Comparison of ENCODE assay signal across 9 cellular contexts in genomic region chr12:77060136-77060882, GRCh38. TPM values are rescaled to one million over a fixed set of nuclear protein-coding genes. Genes with fewer than 3 reads are reported as not detected.
DNase-seq lines count a peak whose midpoint lies in the region; ATAC-seq and TF ChIP-seq lines count a peak whose summit lies in the region.
"Had no signal": no experiment of that assay in that cellular context is flagged by ENCODE, and none has a peak within 500 bp of the region (broad histone marks: within the 10 kb centered on the region; RNA-seq: fewer than 3 reads in every experiment).

No MANE protein-coding gene starts in this region.

- DNase-seq in GM06990 (ENCODE audit: extremely low read depth, insufficient read length) = peak; percentile 45
- peak; percentile 92 for DNase-seq in SIG-M5 treated with dmso at 0.1 percent for 504 hours (lab: John Stamatoyannopoulos, UW; ENCODE audit: unreplicated experiment)
- no peak for DNase-seq in NCI-H82 (lab: John Stamatoyannopoulos, UW)
- DNase-seq in G401 (ENCODE audit: low spot score) = no peak
- DNase-seq in kidney glomerular epithelial cell (lab: John Stamatoyannopoulos, UW) = no peak
- DNase-seq in foreskin fibroblast = no peak
- DNase-seq: NCI-H1436 had no signal

- peaks cover 9% of the 10 kb centered on the region for H3K36me3 ChIP-seq in GM06990 (ENCODE audit: control insufficient read depth, insufficient read depth, low read length)

- no peaks in the 10 kb centered on the region for H3K27me3 ChIP-seq in GM06990 (replicated peaks; ENCODE audit: control insufficient read depth, insufficient read depth, low read length)

- in situ Hi-C loops in G401 (cut with HindIII; ENCODE audit: low sequenced_read_pairs) = no loop called here

- H3K4me3 ChIP-seq in GM06990 (replicated peaks; ENCODE audit: low read depth, low read length) = peak overlapping the region; percentile 54
- no peak overlapping the region for H3K4me3 ChIP-seq in foreskin fibroblast (ENCODE audit: low read depth in 1 of 2, low read length in 2 of 2)

- ATAC-seq in GM19463 (IDR thresholded peaks at IDR 0.05; ENCODE audit: unreplicated experiment) (peak; percentile 68), HG03108 (IDR thresholded peaks at IDR 0.05; ENCODE audit: unreplicated experiment) (peak; percentile 68)

- TF ChIP-seq CTCF in GM06990 (IDR thresholded peaks at IDR 0.05; ENCODE audit: insufficient read depth, low read length, poor library complexity, severe bottlenecking) (no peak), foreskin fibroblast (IDR thresholded peaks at IDR 0.05; ENCODE audit: low read depth, low read length) (no peak)

RNA-seq across cellular contexts. Expression of gene E2F7, which starts 5.1 kb away (rescaled TPM):
- total RNA-seq in G401 (2014; rRNA removed; shearing (Covaris generic)) = 2.7 and 5.7 TPM in 2 replicates

Comparison
In these comparisons a context has a peak if more than half of its experiments do, and no peak if none do; other contexts are left out.
1. DNase-seq: peak in GM06990 (single experiment) and SIG-M5 treated with dmso at 0.1 percent for 504 hours (single experiment); none in NCI-H82 (single experiment), G401 (single experiment), kidney glomerular epithelial cell (single experiment) and foreskin fibroblast (0 of 2).